ENCODE assay signal across 8 cellular contexts in genomic region chr9:101398335-101398929, GRCh38. TPM values are rescaled to one million over a fixed set of nuclear protein-coding genes. Genes with fewer than 3 reads are reported as not detected.
A peak's percentile ranks its signal among the peaks of the same experiment; 100 is the strongest.
DNase-seq lines count a peak whose midpoint lies in the region; ATAC-seq and TF ChIP-seq lines count a peak whose summit lies in the region.

Gene MRPL50, minus strand, starts transcription at chr9:101398618. Its CDS starts 26 bp downstream, at chr9:101398592.
Gene ZNF189, plus strand, starts transcription at chr9:101398851. Its CDS starts 306 bp downstream, at chr9:101399157.

- peaks cover 16% of the 10 kb centered on the region for H3K4me1 ChIP-seq in osteoblast (ENCODE audit: insufficient read depth, low read length)
- peaks cover 13 to 41% of the 10 kb centered on the region in 2 donors for H3K4me1 ChIP-seq in thoracic aorta (ENCODE audit: control insufficient read depth in 1 of 2, low read depth in 2 of 2)

- no peaks in the 10 kb centered on the region for H3K27me3 Mint-ChIP-seq in activated naive CD8-positive, alpha-beta T cell
- peaks cover 6% of the 10 kb centered on the region for H3K27me3 Mint-ChIP-seq in glutamatergic neuron (ENCODE audit: unreplicated experiment)

- H3K27ac ChIP-seq in osteoblast (ENCODE audit: low read depth, low read length) = peak within 1 kb of the TSS; percentile 98
- peak within 1 kb of the TSS; percentile 67 to 79 for H3K27ac ChIP-seq in thoracic aorta

- peaks cover 7% of the 10 kb centered on the region for H3K9me3 Mint-ChIP-seq in activated naive CD8-positive, alpha-beta T cell (ENCODE audit: low read depth)
- H3K9me3 Mint-ChIP-seq in glutamatergic neuron (ENCODE audit: unreplicated experiment) = peaks cover 13% of the 10 kb centered on the region

- H3K9me3 ChIP-seq in osteoblast (ENCODE audit: low read depth, low read length) (no peaks in the 10 kb centered on the region), thoracic aorta (no peaks in the 10 kb centered on the region)

- H3K79me2 ChIP-seq in osteoblast (ENCODE audit: insufficient read depth, low read length) = peaks cover 87% of the 10 kb centered on the region

- H3K4me3 Mint-ChIP-seq in activated naive CD8-positive, alpha-beta T cell = peak within 1 kb of the TSS; percentile 98
- peak within 1 kb of the TSS; percentile 99 for H3K4me3 Mint-ChIP-seq in glutamatergic neuron (ENCODE audit: unreplicated experiment)

- peaks cover 71% of the 10 kb centered on the region for H3K4me1 Mint-ChIP-seq in activated naive CD8-positive, alpha-beta T cell (ENCODE audit: low read depth)
- peaks cover 11% of the 10 kb centered on the region for H3K4me1 Mint-ChIP-seq in glutamatergic neuron (ENCODE audit: low read depth, unreplicated experiment)

- TF ChIP-seq CTCF in GM06990 (IDR thresholded peaks at IDR 0.05; ENCODE audit: insufficient read depth, low read length, poor library complexity, severe bottlenecking) = no peak
- TF ChIP-seq CTCF in glutamatergic neuron (IDR thresholded peaks at IDR 0.05; ENCODE audit: partially characterized antibody, unreplicated experiment) = no peak
- TF ChIP-seq CTCF in osteoblast (IDR thresholded peaks at IDR 0.05; ENCODE audit: extremely low read depth, low read depth, low read length) = no peak
- TF ChIP-seq CTCF in thoracic aorta (IDR thresholded peaks at IDR 0.05) = no peak

- H3K36me3 ChIP-seq in GM06990 (ENCODE audit: control insufficient read depth, insufficient read depth, low read length) (peaks cover 11% of the 10 kb centered on the region), osteoblast (ENCODE audit: insufficient read depth, low read length) (peaks cover 35% of the 10 kb centered on the region), thoracic aorta (peaks cover 25% of the 10 kb centered on the region)

- peak within 1 kb of the TSS; percentile 92 for H3K4me3 ChIP-seq in GM06990 (replicated peaks; ENCODE audit: low read depth, low read length)
- peak within 1 kb of the TSS; percentile 95 for H3K4me3 ChIP-seq in osteoblast (ENCODE audit: insufficient read depth, low read length)
- peak within 1 kb of the TSS; percentile 89 for H3K4me3 ChIP-seq in thoracic aorta

- DNase-seq in GM06990 (ENCODE audit: extremely low read depth, insufficient read length) (peak; percentile 94), NCI-H1092 (lab: John Stamatoyannopoulos, UW) (peak; percentile 99), glutamatergic neuron (peak; percentile 95), osteoblast (ENCODE audit: insufficient read length, low spot score, missing footprints) (peak; percentile 97), thoracic aorta (ENCODE audit: low spot score) (peak; percentile 98)

- H3K27me3 ChIP-seq in GM06990 (replicated peaks; ENCODE audit: control insufficient read depth, insufficient read depth, low read length) (no peaks in the 10 kb centered on the region), osteoblast (ENCODE audit: insufficient read depth, low read length) (no peaks in the 10 kb centered on the region), thoracic aorta (replicated peaks; ENCODE audit: insufficient read depth) (no peaks in the 10 kb centered on the region)

- ATAC-seq in HG02588 (IDR thresholded peaks at IDR 0.05; ENCODE audit: unreplicated experiment) (peak; percentile 99), SK-N-SH treated with all-trans-retinoic acid at 6 μM for 48 hours (peak; percentile 98), thoracic aorta (ENCODE audit: insufficient number of reproducible peaks, low FRiP score, low read depth) (peak; percentile 99)

- peak within 1 kb of the TSS; percentile 99 for H2AFZ ChIP-seq in osteoblast (ENCODE audit: low read length)

- peaks cover 49% of the 10 kb centered on the region for H3K36me3 Mint-ChIP-seq in activated naive CD8-positive, alpha-beta T cell
- peaks cover 42% of the 10 kb centered on the region for H3K36me3 Mint-ChIP-seq in glutamatergic neuron (ENCODE audit: unreplicated experiment)

- peak within 1 kb of the TSS; percentile 95 for H3K4me2 ChIP-seq in osteoblast (ENCODE audit: insufficient read depth, low read length)

- peak within 1 kb of the TSS; percentile 99 for H3K27ac Mint-ChIP-seq in activated naive CD8-positive, alpha-beta T cell
- peak within 1 kb of the TSS; percentile 100 for H3K27ac Mint-ChIP-seq in glutamatergic neuron (ENCODE audit: unreplicated experiment)

- peaks cover 5% of the 10 kb centered on the region for H4K20me1 ChIP-seq in osteoblast (ENCODE audit: insufficient read depth, low read length)

TF ChIP-seq in SK-N-SH treated with all-trans-retinoic acid at 6 μM for 48 hours, 23 proteins besides CTCF, POLR2A, EP300 and RAD21:
- TF ChIP-seq, protein P1, sequence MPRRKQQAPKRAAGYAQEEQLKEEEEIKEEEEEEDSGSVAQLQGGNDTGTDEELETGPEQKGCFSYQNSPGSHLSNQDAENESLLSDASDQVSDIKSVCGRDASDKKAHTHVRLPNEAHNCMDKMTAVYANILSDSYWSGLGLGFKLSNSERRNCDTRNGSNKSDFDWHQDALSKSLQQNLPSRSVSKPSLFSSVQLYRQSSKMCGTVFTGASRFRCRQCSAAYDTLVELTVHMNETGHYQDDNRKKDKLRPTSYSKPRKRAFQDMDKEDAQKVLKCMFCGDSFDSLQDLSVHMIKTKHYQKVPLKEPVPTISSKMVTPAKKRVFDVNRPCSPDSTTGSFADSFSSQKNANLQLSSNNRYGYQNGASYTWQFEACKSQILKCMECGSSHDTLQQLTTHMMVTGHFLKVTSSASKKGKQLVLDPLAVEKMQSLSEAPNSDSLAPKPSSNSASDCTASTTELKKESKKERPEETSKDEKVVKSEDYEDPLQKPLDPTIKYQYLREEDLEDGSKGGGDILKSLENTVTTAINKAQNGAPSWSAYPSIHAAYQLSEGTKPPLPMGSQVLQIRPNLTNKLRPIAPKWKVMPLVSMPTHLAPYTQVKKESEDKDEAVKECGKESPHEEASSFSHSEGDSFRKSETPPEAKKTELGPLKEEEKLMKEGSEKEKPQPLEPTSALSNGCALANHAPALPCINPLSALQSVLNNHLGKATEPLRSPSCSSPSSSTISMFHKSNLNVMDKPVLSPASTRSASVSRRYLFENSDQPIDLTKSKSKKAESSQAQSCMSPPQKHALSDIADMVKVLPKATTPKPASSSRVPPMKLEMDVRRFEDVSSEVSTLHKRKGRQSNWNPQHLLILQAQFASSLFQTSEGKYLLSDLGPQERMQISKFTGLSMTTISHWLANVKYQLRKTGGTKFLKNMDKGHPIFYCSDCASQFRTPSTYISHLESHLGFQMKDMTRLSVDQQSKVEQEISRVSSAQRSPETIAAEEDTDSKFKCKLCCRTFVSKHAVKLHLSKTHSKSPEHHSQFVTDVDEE (CRISPR knock-in tag; IDR thresholded peaks at IDR 0.05) = no peak
- TF ChIP-seq ZNF8 (CRISPR knock-in tag; IDR thresholded peaks at IDR 0.05) (no peak), RARB (CRISPR knock-in tag; IDR thresholded peaks at IDR 0.05) (no peak), TCF4 (CRISPR knock-in tag; IDR thresholded peaks at IDR 0.05; ENCODE audit: borderline replicate concordance) (no peak), CSDC2 (CRISPR knock-in tag; IDR thresholded peaks at IDR 0.05) (no peak), OSR1 (CRISPR knock-in tag; IDR thresholded peaks at IDR 0.05) (no peak), TOX (CRISPR knock-in tag; IDR thresholded peaks at IDR 0.05; ENCODE audit: borderline replicate concordance) (no peak), BACH2 (CRISPR knock-in tag; IDR thresholded peaks at IDR 0.05; ENCODE audit: borderline replicate concordance) (no peak), CSRNP3 (CRISPR knock-in tag; IDR thresholded peaks at IDR 0.05) (no peak), ESRRG (CRISPR knock-in tag; IDR thresholded peaks at IDR 0.05) (no peak), ZNF565 (CRISPR knock-in tag; conservative IDR thresholded peaks at IDR 0.05; ENCODE audit: low read depth) (no peak), ZNF70 (CRISPR knock-in tag; IDR thresholded peaks at IDR 0.05) (no peak), ISL1 (CRISPR knock-in tag; IDR thresholded peaks at IDR 0.05) (no peak)
- TF ChIP-seq, protein P2, sequence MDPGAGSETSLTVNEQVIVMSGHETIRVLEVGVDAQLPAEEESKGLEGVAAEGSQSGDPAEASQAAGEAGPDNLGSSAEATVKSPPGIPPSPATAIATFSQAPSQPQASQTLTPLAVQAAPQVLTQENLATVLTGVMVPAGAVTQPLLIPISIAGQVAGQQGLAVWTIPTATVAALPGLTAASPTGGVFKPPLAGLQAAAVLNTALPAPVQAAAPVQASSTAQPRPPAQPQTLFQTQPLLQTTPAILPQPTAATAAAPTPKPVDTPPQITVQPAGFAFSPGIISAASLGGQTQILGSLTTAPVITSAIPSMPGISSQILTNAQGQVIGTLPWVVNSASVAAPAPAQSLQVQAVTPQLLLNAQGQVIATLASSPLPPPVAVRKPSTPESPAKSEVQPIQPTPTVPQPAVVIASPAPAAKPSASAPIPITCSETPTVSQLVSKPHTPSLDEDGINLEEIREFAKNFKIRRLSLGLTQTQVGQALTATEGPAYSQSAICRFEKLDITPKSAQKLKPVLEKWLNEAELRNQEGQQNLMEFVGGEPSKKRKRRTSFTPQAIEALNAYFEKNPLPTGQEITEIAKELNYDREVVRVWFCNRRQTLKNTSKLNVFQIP (CRISPR knock-in tag; IDR thresholded peaks at IDR 0.05; ENCODE audit: borderline replicate concordance, low read depth) = no peak

RNA-seq across cellular contexts. Expression of gene MRPL50, which starts in this region (rescaled TPM):
- total RNA-seq in glutamatergic neuron (ENCODE audit: unreplicated experiment) (15.4 TPM), osteoblast (10.3 and 12.3 TPM in 2 replicates), thoracic aorta (10 to 100 TPM in 1 of 2 donors, 1 to 10 TPM in 1; 9.5 to 16.3 TPM)

RNA-seq across cellular contexts. Expression of gene ZNF189, which starts in this region (rescaled TPM):
- total RNA-seq in glutamatergic neuron (ENCODE audit: unreplicated experiment) (30.1 TPM), osteoblast (17.7 and 19.2 TPM in 2 replicates), thoracic aorta (10 to 100 TPM; 20.4 to 28.2 TPM)

Comparison
In these comparisons a context has a peak if more than half of its experiments do, and no peak if none do; other contexts are left out.
1. Peak in every context shown above with its lines: DNase-seq, ATAC-seq, H3K4me3 ChIP-seq and H3K27ac ChIP-seq.